In the genomic region with DNA sequence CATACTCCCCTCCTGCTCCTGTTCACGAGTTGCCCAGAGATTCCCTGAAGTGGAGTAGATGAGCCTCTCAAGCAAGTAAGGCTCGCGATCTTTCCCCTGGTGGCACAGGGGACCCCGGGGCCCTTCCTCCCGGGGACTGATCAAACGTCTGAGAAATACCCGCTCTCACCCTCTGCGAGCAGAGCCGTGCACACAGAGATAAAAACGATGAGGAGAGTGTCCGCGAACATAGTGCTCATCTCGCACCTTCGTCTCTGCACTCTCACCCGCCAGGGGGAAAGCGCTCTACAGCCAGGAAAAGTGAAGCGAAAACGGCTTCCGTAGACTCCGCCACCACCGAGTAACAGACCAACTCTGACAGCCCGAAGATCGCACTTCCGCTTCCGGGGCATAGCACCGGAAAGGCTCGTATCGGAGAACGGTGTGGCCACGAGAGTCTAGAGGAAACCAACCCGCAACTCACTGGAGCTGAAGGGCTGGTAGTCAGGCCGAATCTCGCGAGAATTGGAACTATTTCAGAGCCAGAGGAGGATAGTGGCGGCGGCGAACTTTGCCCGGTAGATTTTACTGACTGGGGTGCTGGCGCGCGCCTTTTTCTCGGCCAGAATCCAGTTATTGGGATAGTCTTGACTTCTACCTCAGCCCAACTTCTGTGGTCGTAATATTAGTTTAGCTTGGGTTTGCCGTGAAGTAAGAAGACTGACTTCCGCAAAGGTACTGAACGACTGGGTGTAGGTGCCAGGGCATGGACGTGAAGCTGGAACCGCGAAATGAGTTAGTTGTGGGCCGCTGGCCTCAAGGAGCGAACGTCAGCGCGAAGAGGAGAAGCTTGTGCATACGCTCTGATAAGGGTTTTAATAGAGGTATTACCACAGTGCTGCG, we compare ENCODE assay signal across 1 cellular context.
TF ChIP-seq lines count a peak whose summit lies in the region.

A gene with protein sequence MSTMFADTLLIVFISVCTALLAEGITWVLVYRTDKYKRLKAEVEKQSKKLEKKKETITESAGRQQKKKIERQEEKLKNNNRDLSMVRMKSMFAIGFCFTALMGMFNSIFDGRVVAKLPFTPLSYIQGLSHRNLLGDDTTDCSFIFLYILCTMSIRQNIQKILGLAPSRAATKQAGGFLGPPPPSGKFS (minus strand): TSS at position 356 of the 882 bp plus-strand sequence. CDS start 117 bp downstream, at position 239.

TF ChIP-seq in HepG2, 621 proteins besides CTCF, POLR2A, EP300 and RAD21 (continued from another document and continues in another):
- TF ChIP-seq, protein P1, sequence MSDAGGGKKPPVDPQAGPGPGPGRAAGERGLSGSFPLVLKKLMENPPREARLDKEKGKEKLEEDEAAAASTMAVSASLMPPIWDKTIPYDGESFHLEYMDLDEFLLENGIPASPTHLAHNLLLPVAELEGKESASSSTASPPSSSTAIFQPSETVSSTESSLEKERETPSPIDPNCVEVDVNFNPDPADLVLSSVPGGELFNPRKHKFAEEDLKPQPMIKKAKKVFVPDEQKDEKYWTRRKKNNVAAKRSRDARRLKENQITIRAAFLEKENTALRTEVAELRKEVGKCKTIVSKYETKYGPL (CRISPR knock-in tag; IDR thresholded peaks at IDR 0.05) = no peak; the same call in 1 of the 2 replicates
- TF ChIP-seq PAF1 (CRISPR knock-in tag; IDR thresholded peaks at IDR 0.05) (no peak), JARID2 (CRISPR knock-in tag; IDR thresholded peaks at IDR 0.05; ENCODE audit: insufficient replicate concordance) (no peak), ZNF670 (CRISPR knock-in tag; IDR thresholded peaks at IDR 0.05; ENCODE audit: borderline replicate concordance) (peak; percentile 94), EEA1 (CRISPR knock-in tag; IDR thresholded peaks at IDR 0.05; ENCODE audit: borderline replicate concordance) (no peak), ZNF569 (CRISPR knock-in tag; IDR thresholded peaks at IDR 0.05; ENCODE audit: borderline replicate concordance) (no peak), ZNF296 (CRISPR knock-in tag; conservative IDR thresholded peaks at IDR 0.05) (no peak), HOXA3 (CRISPR knock-in tag; IDR thresholded peaks at IDR 0.05) (peak; percentile 82), ZBTB7A (CRISPR knock-in tag; IDR thresholded peaks at IDR 0.05) (no peak), SIX1 (CRISPR knock-in tag; IDR thresholded peaks at IDR 0.05; ENCODE audit: borderline replicate concordance) (no peak; the same call in 1 of the 2 replicates), SNRNP70 (IDR thresholded peaks at IDR 0.05; ENCODE audit: low read depth, low read length) (no peak), TP53 (CRISPR knock-in tag; conservative IDR thresholded peaks at IDR 0.05) (0 out of 2 replicates have a peak, but pooled peaks have one; percentile 29), KLF12 (CRISPR knock-in tag; IDR thresholded peaks at IDR 0.05; ENCODE audit: borderline replicate concordance) (peak; percentile 62; the same call in 1 of the 2 replicates), NRL (CRISPR knock-in tag; IDR thresholded peaks at IDR 0.05; ENCODE audit: borderline replicate concordance) (peak; percentile 84; the same call in 1 of the 2 replicates), FOXK1 (CRISPR knock-in tag; IDR thresholded peaks at IDR 0.05; ENCODE audit: borderline replicate concordance, low read depth) (0 out of 2 replicates have a peak, but pooled peaks have one; percentile 71), NR2F1 (CRISPR knock-in tag; IDR thresholded peaks at IDR 0.05) (no peak), ELF3 (CRISPR knock-in tag; IDR thresholded peaks at IDR 0.05) (peak; percentile 91), ZNF709 (CRISPR knock-in tag; IDR thresholded peaks at IDR 0.05) (0 out of 2 replicates have a peak, but pooled peaks have one; percentile 12), PAWR (CRISPR knock-in tag; IDR thresholded peaks at IDR 0.05; ENCODE audit: borderline replicate concordance) (0 out of 2 replicates have a peak, but pooled peaks have one; percentile 35), SOX6 (IDR thresholded peaks at IDR 0.05) (no peak), SOX6 (CRISPR knock-in tag; IDR thresholded peaks at IDR 0.05) (peak; percentile 73), ZC3H4 (CRISPR knock-in tag; IDR thresholded peaks at IDR 0.05; ENCODE audit: borderline replicate concordance) (no peak), ZMAT3 (CRISPR knock-in tag; conservative IDR thresholded peaks at IDR 0.05) (peak; percentile 92; the same call in 1 of the 2 replicates), RFX1 (IDR thresholded peaks at IDR 0.05) (no peak), ZNF747 (CRISPR knock-in tag; IDR thresholded peaks at IDR 0.05; ENCODE audit: borderline replicate concordance) (no peak), ZNF451 (CRISPR knock-in tag; IDR thresholded peaks at IDR 0.05) (no peak), ZEB1 (IDR thresholded peaks at IDR 0.05; ENCODE audit: insufficient replicate concordance, low read depth) (peak; percentile 2), ZNF879 (CRISPR knock-in tag; IDR thresholded peaks at IDR 0.05) (no peak; the same call in 1 of the 2 replicates), MXD4 (CRISPR knock-in tag; IDR thresholded peaks at IDR 0.05) (peak; percentile 65; the same call in 1 of the 2 replicates), HNRNPK (IDR thresholded peaks at IDR 0.05; ENCODE audit: low read depth, low read length, poor library complexity, severe bottlenecking) (no peak), ASH2L (IDR thresholded peaks at IDR 0.05; ENCODE audit: insufficient read length, low read depth, low read length) (peak; percentile 91)
- TF ChIP-seq, protein P2, sequence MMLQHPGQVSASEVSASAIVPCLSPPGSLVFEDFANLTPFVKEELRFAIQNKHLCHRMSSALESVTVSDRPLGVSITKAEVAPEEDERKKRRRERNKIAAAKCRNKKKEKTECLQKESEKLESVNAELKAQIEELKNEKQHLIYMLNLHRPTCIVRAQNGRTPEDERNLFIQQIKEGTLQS (CRISPR knock-in tag; IDR thresholded peaks at IDR 0.05) = no peak
- TF ChIP-seq, protein P3, sequence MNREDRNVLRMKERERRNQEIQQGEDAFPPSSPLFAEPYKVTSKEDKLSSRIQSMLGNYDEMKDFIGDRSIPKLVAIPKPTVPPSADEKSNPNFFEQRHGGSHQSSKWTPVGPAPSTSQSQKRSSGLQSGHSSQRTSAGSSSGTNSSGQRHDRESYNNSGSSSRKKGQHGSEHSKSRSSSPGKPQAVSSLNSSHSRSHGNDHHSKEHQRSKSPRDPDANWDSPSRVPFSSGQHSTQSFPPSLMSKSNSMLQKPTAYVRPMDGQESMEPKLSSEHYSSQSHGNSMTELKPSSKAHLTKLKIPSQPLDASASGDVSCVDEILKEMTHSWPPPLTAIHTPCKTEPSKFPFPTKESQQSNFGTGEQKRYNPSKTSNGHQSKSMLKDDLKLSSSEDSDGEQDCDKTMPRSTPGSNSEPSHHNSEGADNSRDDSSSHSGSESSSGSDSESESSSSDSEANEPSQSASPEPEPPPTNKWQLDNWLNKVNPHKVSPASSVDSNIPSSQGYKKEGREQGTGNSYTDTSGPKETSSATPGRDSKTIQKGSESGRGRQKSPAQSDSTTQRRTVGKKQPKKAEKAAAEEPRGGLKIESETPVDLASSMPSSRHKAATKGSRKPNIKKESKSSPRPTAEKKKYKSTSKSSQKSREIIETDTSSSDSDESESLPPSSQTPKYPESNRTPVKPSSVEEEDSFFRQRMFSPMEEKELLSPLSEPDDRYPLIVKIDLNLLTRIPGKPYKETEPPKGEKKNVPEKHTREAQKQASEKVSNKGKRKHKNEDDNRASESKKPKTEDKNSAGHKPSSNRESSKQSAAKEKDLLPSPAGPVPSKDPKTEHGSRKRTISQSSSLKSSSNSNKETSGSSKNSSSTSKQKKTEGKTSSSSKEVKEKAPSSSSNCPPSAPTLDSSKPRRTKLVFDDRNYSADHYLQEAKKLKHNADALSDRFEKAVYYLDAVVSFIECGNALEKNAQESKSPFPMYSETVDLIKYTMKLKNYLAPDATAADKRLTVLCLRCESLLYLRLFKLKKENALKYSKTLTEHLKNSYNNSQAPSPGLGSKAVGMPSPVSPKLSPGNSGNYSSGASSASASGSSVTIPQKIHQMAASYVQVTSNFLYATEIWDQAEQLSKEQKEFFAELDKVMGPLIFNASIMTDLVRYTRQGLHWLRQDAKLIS (CRISPR knock-in tag; IDR thresholded peaks at IDR 0.05) = no peak
- TF ChIP-seq, protein P4, sequence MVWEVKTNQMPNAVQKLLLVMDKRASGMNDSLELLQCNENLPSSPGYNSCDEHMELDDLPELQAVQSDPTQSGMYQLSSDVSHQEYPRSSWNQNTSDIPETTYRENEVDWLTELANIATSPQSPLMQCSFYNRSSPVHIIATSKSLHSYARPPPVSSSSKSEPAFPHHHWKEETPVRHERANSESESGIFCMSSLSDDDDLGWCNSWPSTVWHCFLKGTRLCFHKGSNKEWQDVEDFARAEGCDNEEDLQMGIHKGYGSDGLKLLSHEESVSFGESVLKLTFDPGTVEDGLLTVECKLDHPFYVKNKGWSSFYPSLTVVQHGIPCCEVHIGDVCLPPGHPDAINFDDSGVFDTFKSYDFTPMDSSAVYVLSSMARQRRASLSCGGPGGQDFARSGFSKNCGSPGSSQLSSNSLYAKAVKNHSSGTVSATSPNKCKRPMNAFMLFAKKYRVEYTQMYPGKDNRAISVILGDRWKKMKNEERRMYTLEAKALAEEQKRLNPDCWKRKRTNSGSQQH (CRISPR knock-in tag; IDR thresholded peaks at IDR 0.05; ENCODE audit: low read depth) = no peak; the same call in 1 of the 2 replicates
- TF ChIP-seq, protein P5, sequence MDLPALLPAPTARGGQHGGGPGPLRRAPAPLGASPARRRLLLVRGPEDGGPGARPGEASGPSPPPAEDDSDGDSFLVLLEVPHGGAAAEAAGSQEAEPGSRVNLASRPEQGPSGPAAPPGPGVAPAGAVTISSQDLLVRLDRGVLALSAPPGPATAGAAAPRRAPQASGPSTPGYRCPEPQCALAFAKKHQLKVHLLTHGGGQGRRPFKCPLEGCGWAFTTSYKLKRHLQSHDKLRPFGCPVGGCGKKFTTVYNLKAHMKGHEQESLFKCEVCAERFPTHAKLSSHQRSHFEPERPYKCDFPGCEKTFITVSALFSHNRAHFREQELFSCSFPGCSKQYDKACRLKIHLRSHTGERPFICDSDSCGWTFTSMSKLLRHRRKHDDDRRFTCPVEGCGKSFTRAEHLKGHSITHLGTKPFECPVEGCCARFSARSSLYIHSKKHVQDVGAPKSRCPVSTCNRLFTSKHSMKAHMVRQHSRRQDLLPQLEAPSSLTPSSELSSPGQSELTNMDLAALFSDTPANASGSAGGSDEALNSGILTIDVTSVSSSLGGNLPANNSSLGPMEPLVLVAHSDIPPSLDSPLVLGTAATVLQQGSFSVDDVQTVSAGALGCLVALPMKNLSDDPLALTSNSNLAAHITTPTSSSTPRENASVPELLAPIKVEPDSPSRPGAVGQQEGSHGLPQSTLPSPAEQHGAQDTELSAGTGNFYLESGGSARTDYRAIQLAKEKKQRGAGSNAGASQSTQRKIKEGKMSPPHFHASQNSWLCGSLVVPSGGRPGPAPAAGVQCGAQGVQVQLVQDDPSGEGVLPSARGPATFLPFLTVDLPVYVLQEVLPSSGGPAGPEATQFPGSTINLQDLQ (CRISPR knock-in tag; IDR thresholded peaks at IDR 0.05) = no peak
- TF ChIP-seq, protein P6, sequence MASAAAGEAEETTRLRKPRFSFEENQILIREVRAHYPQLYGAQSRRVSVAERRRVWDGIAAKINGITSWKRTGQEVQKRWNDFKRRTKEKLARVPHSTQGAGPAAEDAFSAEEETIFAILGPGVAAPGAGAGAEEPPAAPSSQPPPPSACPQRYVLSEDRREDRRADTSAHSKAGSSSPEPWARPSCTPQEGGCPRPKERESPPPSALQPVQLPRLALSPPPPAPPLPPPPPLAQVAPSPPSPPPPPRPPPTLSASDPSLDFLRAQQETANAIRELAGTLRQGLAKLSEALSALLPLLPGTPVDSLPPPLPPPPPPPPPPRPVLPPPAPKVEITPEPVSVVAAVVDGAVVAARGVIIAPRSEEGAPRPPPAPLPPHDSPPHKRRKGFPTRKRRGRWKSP (CRISPR knock-in tag; IDR thresholded peaks at IDR 0.05) = peak; percentile 55; the same call in 1 of the 2 replicates
- TF ChIP-seq, protein P7, sequence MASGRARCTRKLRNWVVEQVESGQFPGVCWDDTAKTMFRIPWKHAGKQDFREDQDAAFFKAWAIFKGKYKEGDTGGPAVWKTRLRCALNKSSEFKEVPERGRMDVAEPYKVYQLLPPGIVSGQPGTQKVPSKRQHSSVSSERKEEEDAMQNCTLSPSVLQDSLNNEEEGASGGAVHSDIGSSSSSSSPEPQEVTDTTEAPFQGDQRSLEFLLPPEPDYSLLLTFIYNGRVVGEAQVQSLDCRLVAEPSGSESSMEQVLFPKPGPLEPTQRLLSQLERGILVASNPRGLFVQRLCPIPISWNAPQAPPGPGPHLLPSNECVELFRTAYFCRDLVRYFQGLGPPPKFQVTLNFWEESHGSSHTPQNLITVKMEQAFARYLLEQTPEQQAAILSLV (CRISPR knock-in tag; IDR thresholded peaks at IDR 0.05; ENCODE audit: borderline replicate concordance) = no peak
- TF ChIP-seq, protein P8, sequence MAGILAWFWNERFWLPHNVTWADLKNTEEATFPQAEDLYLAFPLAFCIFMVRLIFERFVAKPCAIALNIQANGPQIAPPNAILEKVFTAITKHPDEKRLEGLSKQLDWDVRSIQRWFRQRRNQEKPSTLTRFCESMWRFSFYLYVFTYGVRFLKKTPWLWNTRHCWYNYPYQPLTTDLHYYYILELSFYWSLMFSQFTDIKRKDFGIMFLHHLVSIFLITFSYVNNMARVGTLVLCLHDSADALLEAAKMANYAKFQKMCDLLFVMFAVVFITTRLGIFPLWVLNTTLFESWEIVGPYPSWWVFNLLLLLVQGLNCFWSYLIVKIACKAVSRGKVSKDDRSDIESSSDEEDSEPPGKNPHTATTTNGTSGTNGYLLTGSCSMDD (CRISPR knock-in tag; IDR thresholded peaks at IDR 0.05) = no peak
- TF ChIP-seq, protein P9, sequence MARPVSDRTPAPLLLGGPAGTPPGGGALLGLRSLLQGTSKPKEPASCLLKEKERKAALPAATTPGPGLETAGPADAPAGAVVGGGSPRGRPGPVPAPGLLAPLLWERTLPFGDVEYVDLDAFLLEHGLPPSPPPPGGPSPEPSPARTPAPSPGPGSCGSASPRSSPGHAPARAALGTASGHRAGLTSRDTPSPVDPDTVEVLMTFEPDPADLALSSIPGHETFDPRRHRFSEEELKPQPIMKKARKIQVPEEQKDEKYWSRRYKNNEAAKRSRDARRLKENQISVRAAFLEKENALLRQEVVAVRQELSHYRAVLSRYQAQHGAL (CRISPR knock-in tag; IDR thresholded peaks at IDR 0.05; ENCODE audit: not compliant biosample characterization) = peak; percentile 22
